Comparison of ENCODE assay signal across 1 cellular context in the genomic region with DNA sequence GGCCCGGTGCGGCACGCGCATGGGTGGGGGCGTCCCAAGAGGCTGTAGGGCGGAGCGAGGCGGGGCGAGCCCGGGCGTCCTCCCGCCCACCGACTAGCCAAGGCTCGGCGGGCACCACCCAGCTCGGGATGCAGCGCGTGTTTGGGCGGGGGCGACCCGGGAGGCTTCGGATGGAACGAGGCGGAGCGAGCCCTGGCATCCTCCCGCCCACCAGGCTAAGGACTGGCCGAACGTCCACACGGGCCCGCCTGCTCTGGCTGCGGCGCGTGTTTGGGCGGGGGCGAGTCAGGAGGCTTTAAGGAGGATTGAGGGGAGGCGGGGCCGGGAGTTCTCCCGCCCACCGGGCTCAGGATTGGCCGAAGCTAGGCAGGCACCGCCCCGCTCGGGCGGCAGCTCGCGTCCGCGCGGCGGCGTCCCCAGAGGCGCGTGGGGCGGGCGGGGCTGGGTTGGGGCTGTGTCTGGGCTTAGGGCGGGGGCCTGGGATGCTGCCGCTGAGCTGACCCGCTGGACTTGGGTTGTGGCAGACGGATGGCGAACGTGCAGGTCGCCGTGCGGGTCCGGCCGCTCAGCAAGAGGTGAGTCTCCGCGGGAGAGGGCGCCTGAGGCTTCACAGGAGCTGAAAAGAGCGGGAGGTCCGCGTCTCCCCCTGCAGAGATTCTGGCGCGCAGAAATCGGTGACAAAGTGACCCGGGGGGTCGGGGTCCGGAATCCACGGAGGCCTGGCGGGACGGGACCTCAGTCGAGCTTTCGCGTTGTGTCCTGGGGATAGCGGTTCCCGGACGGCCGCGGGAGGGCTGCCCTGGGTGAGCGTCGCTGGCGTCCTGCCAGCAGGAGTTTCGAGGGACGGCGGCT.
TF ChIP-seq lines count a peak whose summit lies in the region.

Gene STARD9 (plus strand): TSS at position 419 of the 852 bp plus-strand sequence. CDS start 110 bp downstream, at position 529.

TF ChIP-seq in HepG2, 621 proteins besides CTCF, POLR2A, EP300 and RAD21 (continued from another document and continues in another):
- peak; percentile 80; the same call in 1 of the 2 replicates for TF ChIP-seq ZNF564 (CRISPR knock-in tag; IDR thresholded peaks at IDR 0.05)
- TF ChIP-seq ZNF282 (IDR thresholded peaks at IDR 0.05; ENCODE audit: partially characterized antibody) = no peak
- TF ChIP-seq RFX5 (IDR thresholded peaks at IDR 0.05; ENCODE audit: low read depth, low read length) = no peak
- no peak for TF ChIP-seq LCORL (IDR thresholded peaks at IDR 0.05)
- peak; percentile 88 for TF ChIP-seq LCORL (CRISPR knock-in tag; IDR thresholded peaks at IDR 0.05)
- peak; percentile 80 for TF ChIP-seq ATF7-NPFF (CRISPR knock-in tag; IDR thresholded peaks at IDR 0.05; ENCODE audit: low read depth)
- peak; percentile 47; the same call in 1 of the 2 replicates for TF ChIP-seq GATA4 (IDR thresholded peaks at IDR 0.05; ENCODE audit: borderline replicate concordance, low read depth)
- TF ChIP-seq TFDP2 (CRISPR knock-in tag; IDR thresholded peaks at IDR 0.05) = no peak; the same call in 1 of the 2 replicates
- TF ChIP-seq ZNF781 (CRISPR knock-in tag; IDR thresholded peaks at IDR 0.05; ENCODE audit: borderline replicate concordance, not compliant biosample characterization) = peak; percentile 13
- TF ChIP-seq CSRNP1 (CRISPR knock-in tag; IDR thresholded peaks at IDR 0.05) = peak; percentile 79
- TF ChIP-seq NR0B2 (CRISPR knock-in tag; IDR thresholded peaks at IDR 0.05) = peak; percentile 65
- TF ChIP-seq, protein P1, sequence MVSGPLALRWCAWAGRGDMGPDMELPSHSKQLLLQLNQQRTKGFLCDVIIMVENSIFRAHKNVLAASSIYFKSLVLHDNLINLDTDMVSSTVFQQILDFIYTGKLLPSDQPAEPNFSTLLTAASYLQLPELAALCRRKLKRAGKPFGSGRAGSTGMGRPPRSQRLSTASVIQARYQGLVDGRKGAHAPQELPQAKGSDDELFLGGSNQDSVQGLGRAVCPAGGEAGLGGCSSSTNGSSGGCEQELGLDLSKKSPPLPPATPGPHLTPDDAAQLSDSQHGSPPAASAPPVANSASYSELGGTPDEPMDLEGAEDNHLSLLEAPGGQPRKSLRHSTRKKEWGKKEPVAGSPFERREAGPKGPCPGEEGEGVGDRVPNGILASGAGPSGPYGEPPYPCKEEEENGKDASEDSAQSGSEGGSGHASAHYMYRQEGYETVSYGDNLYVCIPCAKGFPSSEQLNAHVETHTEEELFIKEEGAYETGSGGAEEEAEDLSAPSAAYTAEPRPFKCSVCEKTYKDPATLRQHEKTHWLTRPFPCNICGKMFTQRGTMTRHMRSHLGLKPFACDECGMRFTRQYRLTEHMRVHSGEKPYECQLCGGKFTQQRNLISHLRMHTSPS (CRISPR knock-in tag; IDR thresholded peaks at IDR 0.05; ENCODE audit: low read depth) = peak; percentile 80; the same call in 1 of the 2 replicates
- peak; percentile 56; the same call in 1 of the 2 replicates for TF ChIP-seq MEIS2 (CRISPR knock-in tag; IDR thresholded peaks at IDR 0.05)
- TF ChIP-seq ZSCAN9 (CRISPR knock-in tag; IDR thresholded peaks at IDR 0.05; ENCODE audit: borderline replicate concordance) = no peak; the same call in 1 of the 2 replicates
- TF ChIP-seq ZNF138 (CRISPR knock-in tag; IDR thresholded peaks at IDR 0.05; ENCODE audit: low read depth) = peak; percentile 39; the same call in 1 of the 2 replicates
- TF ChIP-seq GABPA (IDR thresholded peaks at IDR 0.05; ENCODE audit: low read depth, low read length) = no peak
- no peak for TF ChIP-seq GABPA (CRISPR knock-in tag; IDR thresholded peaks at IDR 0.05; ENCODE audit: low read depth)
- peak; percentile 85 for TF ChIP-seq ZGPAT (CRISPR knock-in tag; IDR thresholded peaks at IDR 0.05)
- peak; percentile 8 to 74; a peak in 2 of 4 replicates for TF ChIP-seq HMGXB4 (CRISPR knock-in tag; IDR thresholded peaks at IDR 0.05; ENCODE audit: borderline replicate concordance in 1 of 2, low read depth in 1 of 2)
- no peak for TF ChIP-seq GPN1 (CRISPR knock-in tag; IDR thresholded peaks at IDR 0.05; ENCODE audit: borderline replicate concordance)
- TF ChIP-seq CEBPG (CRISPR knock-in tag; IDR thresholded peaks at IDR 0.05) = no peak
- peak; percentile 66 for TF ChIP-seq ZSCAN25 (CRISPR knock-in tag; IDR thresholded peaks at IDR 0.05)
- no peak for TF ChIP-seq ZNF512B (CRISPR knock-in tag; IDR thresholded peaks at IDR 0.05; ENCODE audit: borderline replicate concordance)
- TF ChIP-seq TFE3 (CRISPR knock-in tag; IDR thresholded peaks at IDR 0.05) = peak; percentile 39; the same call in 1 of the 2 replicates
- TF ChIP-seq HINFP (CRISPR knock-in tag; IDR thresholded peaks at IDR 0.05; ENCODE audit: low read depth) = peak; percentile 92
- 0 out of 2 replicates have a peak, but pooled peaks have one; percentile 37 for TF ChIP-seq ZSCAN22 (CRISPR knock-in tag; IDR thresholded peaks at IDR 0.05)
- TF ChIP-seq PAXIP1 (CRISPR knock-in tag; conservative IDR thresholded peaks at IDR 0.05) = peak; percentile 53; the same call in 1 of the 2 replicates
- peak; percentile 55; the same call in 1 of the 2 replicates for TF ChIP-seq HNRNPL (IDR thresholded peaks at IDR 0.05; ENCODE audit: low read depth, low read length)
- TF ChIP-seq ZNF232 (CRISPR knock-in tag; IDR thresholded peaks at IDR 0.05; ENCODE audit: borderline replicate concordance) = peak; percentile 74
